In genomic region chr16:58455750-58456149, GRCh38 we compare ENCODE assay signal across 28 cellular contexts.
"Had no signal": no experiment of that assay in that cellular context is flagged by ENCODE, and none has a peak within 500 bp of the region (broad histone marks: within the 10 kb centered on the region; RNA-seq: fewer than 3 reads in every experiment).

No MANE protein-coding gene starts in this region.

- H3K27ac Mint-ChIP-seq: activated CD8-positive, alpha-beta T cell treated with anti-CD3 and anti-CD28 coated beads for 36 hours; activated naive CD8-positive, alpha-beta T cell treated with anti-CD3 and anti-CD28 coated beads, Interleukin-2, amount 50 U/mL, for 24 hours; activated T-helper 17 cell treated with anti-CD3 and anti-CD28 coated beads, Interleukin-2, amount 50 U/mL, for 72 hours; natural killer cell treated with Interleukin-12 subunit alpha and Interleukin-12 subunit beta and Interleukin-15 and Interleukin-18, amount 100 ng/mL, for 72 hours had no signal

- H3K27me3 ChIP-seq: body of pancreas, colonic mucosa, dorsolateral prefrontal cortex had no signal

- H3K9me3 Mint-ChIP-seq: activated CD8-positive, alpha-beta T cell treated with anti-CD3 and anti-CD28 coated beads for 36 hours; activated naive CD8-positive, alpha-beta T cell treated with anti-CD3 and anti-CD28 coated beads, Interleukin-2, amount 50 U/mL, for 24 hours; activated T-cell treated with anti-CD3 and anti-CD28 coated beads, Interleukin-2, amount 50 U/mL, for 4 hours; activated T-helper 17 cell treated with anti-CD3 and anti-CD28 coated beads, Interleukin-2, amount 50 U/mL, for 72 hours; natural killer cell treated with Interleukin-12 subunit alpha and Interleukin-12 subunit beta and Interleukin-15 and Interleukin-18, amount 100 ng/mL, for 72 hours had no signal

- DNase-seq: activated CD4-positive, alpha-beta T cell treated with anti-CD3 and anti-CD28 coated beads for 1 hour; activated CD4-positive, alpha-beta T cell treated with anti-CD3 and anti-CD28 coated beads, Interleukin-2, amount 50 U/mL, for 1 hour; activated CD8-positive, alpha-beta T cell treated with anti-CD3 and anti-CD28 coated beads for 36 hours; activated gamma-delta T cell treated with Interleukin-2 at 50 U/mL for 16 hours; activated naive CD4-positive, alpha-beta T cell treated with anti-CD3 and anti-CD28 coated beads, Interleukin-2, amount 50 U/mL, for 16 hours; activated naive CD8-positive, alpha-beta T cell treated with anti-CD3 and anti-CD28 coated beads, Interleukin-2, amount 50 U/mL, for 24 hours; activated T-cell treated with anti-CD3 and anti-CD28 coated beads, Interleukin-2, amount 50 U/mL, for 4 hours; anterior cingulate cortex; body of pancreas; cerebellar nuclear complex; colonic mucosa; dorsolateral prefrontal cortex; effector memory CD4-positive, alpha-beta T cell; foreskin fibroblast; heart right ventricle; kidney glomerular epithelial cell; left lung; mesendoderm; mucosa of descending colon; posterior cingulate gyrus; stimulated activated CD4-positive, alpha-beta T cell treated with anti-CD3 and anti-CD28 coated beads, Interleukin-2, amount 100 ng/mL, for 24 hours; stimulated activated naive CD4-positive, alpha-beta T cell treated with Interleukin-2 at 50 U/mL for 16 hours; T-helper 2 cell; transverse colon had no signal

- H3K4me1 ChIP-seq: body of pancreas, colonic mucosa, left lung, transverse colon had no signal

- H3K4me3 ChIP-seq: body of pancreas, colonic mucosa, dorsolateral prefrontal cortex, heart right ventricle, left lung, lung, mucosa of descending colon, smooth muscle cell, transverse colon had no signal

- H3K27ac ChIP-seq: body of pancreas, colonic mucosa, dorsolateral prefrontal cortex, left lung, transverse colon had no signal

- H3K36me3 Mint-ChIP-seq: natural killer cell treated with Interleukin-12 subunit alpha and Interleukin-12 subunit beta and Interleukin-15 and Interleukin-18, amount 100 ng/mL, for 72 hours had no signal

- H3K9me3 ChIP-seq: body of pancreas, colonic mucosa, heart right ventricle, left lung, mucosa of descending colon, transverse colon had no signal

- ATAC-seq: activated CD8-positive, alpha-beta T cell treated with anti-CD3 and anti-CD28 coated beads for 36 hours; activated naive CD8-positive, alpha-beta T cell treated with anti-CD3 and anti-CD28 coated beads, Interleukin-2, amount 50 U/mL, for 24 hours; activated T-cell treated with anti-CD3 and anti-CD28 coated beads, Interleukin-2, amount 50 U/mL, for 4 hours; activated T-helper 17 cell treated with anti-CD3 and anti-CD28 coated beads, Interleukin-2, amount 50 U/mL, for 72 hours; body of pancreas; left lung; mucosa of descending colon had no signal

- H3K36me3 ChIP-seq: colonic mucosa, heart right ventricle, left lung, transverse colon had no signal

- H3K4me3 Mint-ChIP-seq: activated CD8-positive, alpha-beta T cell treated with anti-CD3 and anti-CD28 coated beads for 36 hours; activated naive CD8-positive, alpha-beta T cell treated with anti-CD3 and anti-CD28 coated beads, Interleukin-2, amount 50 U/mL, for 24 hours; activated T-cell treated with anti-CD3 and anti-CD28 coated beads, Interleukin-2, amount 50 U/mL, for 4 hours; activated T-helper 17 cell treated with anti-CD3 and anti-CD28 coated beads, Interleukin-2, amount 50 U/mL, for 72 hours; natural killer cell treated with Interleukin-12 subunit alpha and Interleukin-12 subunit beta and Interleukin-15 and Interleukin-18, amount 100 ng/mL, for 72 hours had no signal

- H3K4me2 ChIP-seq: smooth muscle cell had no signal
